8 cellular contexts compared by ENCODE assay signal in genomic region chr6:22147983-22148797, GRCh38.
A peak's percentile ranks its signal among the peaks of the same experiment; 100 is the strongest.
DNase-seq lines count a peak whose midpoint lies in the region; ATAC-seq and TF ChIP-seq lines count a peak whose summit lies in the region.

No MANE protein-coding gene starts in this region.

- peaks cover 22% of the 10 kb centered on the region for H3K36me3 ChIP-seq in KOPT-K1 (ENCODE audit: insufficient read depth, low read length)
- no peaks in the 10 kb centered on the region for H3K36me3 ChIP-seq in cardiac muscle cell
- H3K36me3 ChIP-seq in smooth muscle cell (ENCODE audit: low read depth): no peaks in the 10 kb centered on the region

- H3K27me3 Mint-ChIP-seq in T-cell: peaks cover 13 to 14% of the 10 kb centered on the region in 2 donors
- peaks cover 0 to 21% of the 10 kb centered on the region in 2 donors for H3K27me3 Mint-ChIP-seq in natural killer cell treated with Interleukin-12 subunit alpha and Interleukin-12 subunit beta and Interleukin-15 and Interleukin-18, amount 100 ng/mL, for 72 hours

- H3K4me2 ChIP-seq in smooth muscle cell: peak overlapping the region; percentile 79

- H4K20me1 ChIP-seq in smooth muscle cell (ENCODE audit: low read depth): no peaks in the 10 kb centered on the region

- POLR2A ChIA-PET in T-cell (lab: Charles Lee): no interaction called here

- H3K4me3 Mint-ChIP-seq in T-cell: peak overlapping the region in 2 of 3 donors; percentile 18 to 92
- no peak overlapping the region for H3K4me3 Mint-ChIP-seq in natural killer cell treated with Interleukin-12 subunit alpha and Interleukin-12 subunit beta and Interleukin-15 and Interleukin-18, amount 100 ng/mL, for 72 hours

- CTCF ChIA-PET in T-cell (lab: Charles Lee): no interaction called here

- peaks cover 23% of the 10 kb centered on the region for H3K4me1 ChIP-seq in cardiac muscle cell (ENCODE audit: low read depth)
- H3K4me1 ChIP-seq in smooth muscle cell (ENCODE audit: low read depth): peaks cover 54% of the 10 kb centered on the region

- no peak overlapping the region for H2AFZ ChIP-seq in smooth muscle cell (ENCODE audit: low read depth)

- no peak for TF ChIP-seq CTCF in AG09319 (IDR thresholded peaks at IDR 0.05; ENCODE audit: low read depth, low read length)
- TF ChIP-seq CTCF in cardiac muscle cell (IDR thresholded peaks at IDR 0.05; ENCODE audit: low read depth, low read length): no peak
- TF ChIP-seq CTCF in smooth muscle cell (IDR thresholded peaks at IDR 0.05; ENCODE audit: borderline replicate concordance, insufficient read depth, poor library complexity, severe bottlenecking): no peak

- H3K27ac Mint-ChIP-seq in T-cell: peak overlapping the region in 1 of 2 donors; percentile 8
- H3K27ac Mint-ChIP-seq in natural killer cell treated with Interleukin-12 subunit alpha and Interleukin-12 subunit beta and Interleukin-15 and Interleukin-18, amount 100 ng/mL, for 72 hours: no peak overlapping the region

- peaks cover 5 to 36% (median 21%) of the 10 kb centered on the region in 3 donors for H3K4me1 Mint-ChIP-seq in T-cell
- peaks cover 0 to 8% of the 10 kb centered on the region in 2 donors for H3K4me1 Mint-ChIP-seq in natural killer cell treated with Interleukin-12 subunit alpha and Interleukin-12 subunit beta and Interleukin-15 and Interleukin-18, amount 100 ng/mL, for 72 hours (ENCODE audit: low read depth in 2 of 2)

- 15% methylated on average over 7 of the region's 7 CpGs for WGBS in smooth muscle cell (ENCODE audit: low lambda C conversion rate)

- H3K27me3 ChIP-seq in cardiac muscle cell: no peaks in the 10 kb centered on the region
- no peaks in the 10 kb centered on the region for H3K27me3 ChIP-seq in smooth muscle cell (ENCODE audit: low read depth)

- H3F3A ChIP-seq in smooth muscle cell (ENCODE audit: low read depth): peaks cover 28% of the 10 kb centered on the region

- peak overlapping the region; percentile 37 for H3K9ac ChIP-seq in smooth muscle cell (ENCODE audit: low read depth)

- H3K27ac ChIP-seq in KOPT-K1 (ENCODE audit: low read depth, low read length, poor library complexity, severe bottlenecking) (peak overlapping the region; percentile 100), cardiac muscle cell (peak overlapping the region; percentile 40), smooth muscle cell (ENCODE audit: low read depth) (peak overlapping the region; percentile 91)

- no peak overlapping the region for H3K4me3 ChIP-seq in cardiac muscle cell
- H3K4me3 ChIP-seq in smooth muscle cell: peak overlapping the region; percentile 9

- no peaks in the 10 kb centered on the region for H3K9me3 ChIP-seq in KOPT-K1 (ENCODE audit: insufficient read depth, low read length, poor library complexity, severe bottlenecking)
- no peaks in the 10 kb centered on the region for H3K9me3 ChIP-seq in cardiac muscle cell (ENCODE audit: low read depth)
- no peaks in the 10 kb centered on the region for H3K9me3 ChIP-seq in smooth muscle cell (replicated peaks; ENCODE audit: low read depth)

- H3K36me3 Mint-ChIP-seq in T-cell: no peaks in the 10 kb centered on the region
- H3K36me3 Mint-ChIP-seq in natural killer cell treated with Interleukin-12 subunit alpha and Interleukin-12 subunit beta and Interleukin-15 and Interleukin-18, amount 100 ng/mL, for 72 hours: no peaks in the 10 kb centered on the region

- H3K9me3 Mint-ChIP-seq in T-cell: peaks cover 0 to 4% (median 0%) of the 10 kb centered on the region in 3 donors
- no peaks in the 10 kb centered on the region for H3K9me3 Mint-ChIP-seq in natural killer cell treated with Interleukin-12 subunit alpha and Interleukin-12 subunit beta and Interleukin-15 and Interleukin-18, amount 100 ng/mL, for 72 hours

- DNase-seq in AG09319 (ENCODE audit: extremely low read depth, low read depth) (peak; percentile 62), T-cell (peak in 9 of 34 experiments; percentile 2 to 47 (median 20)), cardiac muscle cell (ENCODE audit: low read depth in 1 of 2, low spot score in 1 of 2) (peak; percentile 51 to 83), smooth muscle cell (lab: John Stamatoyannopoulos, UW; ENCODE audit: unreplicated experiment) (no peak)
- no peak for DNase-seq in natural killer cell treated with Interleukin-12 subunit alpha and Interleukin-12 subunit beta and Interleukin-15 and Interleukin-18, amount 100 ng/mL, for 72 hours (ENCODE audit: low spot score)

- peak in 2 of 4 experiments; percentile 52 to 81 for ATAC-seq in T-cell (replicated peaks in 1 of 4)
- no peak for ATAC-seq in natural killer cell treated with Interleukin-12 subunit alpha and Interleukin-12 subunit beta and Interleukin-15 and Interleukin-18, amount 100 ng/mL, for 72 hours
- ATAC-seq in GM18907 (IDR thresholded peaks at IDR 0.05; ENCODE audit: unreplicated experiment): no peak
- ATAC-seq in activated CD4-positive, CD25-positive, alpha-beta regulatory T cell treated with anti-CD3 and anti-CD28 coated beads, Interleukin-2, amount 50 U/mL, for 24 hours: no peak

- H3K79me2 ChIP-seq in smooth muscle cell (ENCODE audit: low read depth): no peaks in the 10 kb centered on the region

Comparison
In these comparisons a context has a peak if more than half of its experiments do, and no peak if none do; other contexts are left out.
1. DNase-seq: peak in AG09319 (single experiment) and cardiac muscle cell (2 of 2); none in smooth muscle cell (single experiment) and natural killer cell treated with Interleukin-12 subunit alpha and Interleukin-12 subunit beta and Interleukin-15 and Interleukin-18, amount 100 ng/mL, for 72 hours (single experiment).
2. H3K27ac ChIP-seq: peak in every context shown above with its lines; median percentile 100 in KOPT-K1; 91 in smooth muscle cell; 40 in cardiac muscle cell.